ENCODE assay signal across 8 cellular contexts in genomic region chr17:41792835-41793748, GRCh38. TPM values are rescaled to one million over a fixed set of nuclear protein-coding genes. Genes with fewer than 3 reads are reported as not detected.
DNase-seq lines count a peak whose midpoint lies in the region; ATAC-seq and TF ChIP-seq lines count a peak whose summit lies in the region.

No MANE protein-coding gene starts in this region.

- no peaks in the 10 kb centered on the region for H3K27me3 Mint-ChIP-seq in stimulated activated naive CD8-positive, alpha-beta T cell treated with anti-CD3 and anti-CD28 coated beads, Interleukin-15, amount 100 ng/mL, for 72 hours
- no peaks in the 10 kb centered on the region for H3K27me3 Mint-ChIP-seq in chondrocyte (ENCODE audit: low read depth)

- peaks cover 19% of the 10 kb centered on the region for H3K4me1 Mint-ChIP-seq in stimulated activated naive CD8-positive, alpha-beta T cell treated with anti-CD3 and anti-CD28 coated beads, Interleukin-15, amount 100 ng/mL, for 72 hours
- peaks cover 21% of the 10 kb centered on the region for H3K4me1 Mint-ChIP-seq in chondrocyte (ENCODE audit: low read depth)

- H3K36me3 Mint-ChIP-seq in chondrocyte (ENCODE audit: low read depth): no peaks in the 10 kb centered on the region

- no peak overlapping the region for H3K4me3 Mint-ChIP-seq in stimulated activated naive CD8-positive, alpha-beta T cell treated with anti-CD3 and anti-CD28 coated beads, Interleukin-15, amount 100 ng/mL, for 72 hours
- H3K4me3 Mint-ChIP-seq in chondrocyte (ENCODE audit: unreplicated experiment): peak overlapping the region; percentile 33

- peak overlapping the region in 1 of 2 donors; percentile 43 for H3K27ac Mint-ChIP-seq in stimulated activated naive CD8-positive, alpha-beta T cell treated with anti-CD3 and anti-CD28 coated beads, Interleukin-15, amount 100 ng/mL, for 72 hours
- H3K27ac Mint-ChIP-seq in chondrocyte (ENCODE audit: unreplicated experiment): peak overlapping the region; percentile 77

- TF ChIP-seq CTCF in chondrocyte (IDR thresholded peaks at IDR 0.05): no peak

- H3K9me3 Mint-ChIP-seq in stimulated activated naive CD8-positive, alpha-beta T cell treated with anti-CD3 and anti-CD28 coated beads, Interleukin-15, amount 100 ng/mL, for 72 hours: no peaks in the 10 kb centered on the region
- no peaks in the 10 kb centered on the region for H3K9me3 Mint-ChIP-seq in chondrocyte (ENCODE audit: low read depth)

- peak; percentile 42 for ATAC-seq in stimulated activated naive CD8-positive, alpha-beta T cell treated with anti-CD3 and anti-CD28 coated beads, Interleukin-15, amount 100 ng/mL, for 72 hours
- no peak for ATAC-seq in stimulated activated naive CD8-positive, alpha-beta T cell treated with anti-CD3 and anti-CD28 coated beads, Interleukin-15, Interleukin-2, amounts not matched to agents 100 U/mL and 50 U/mL, for 24 hours
- no peak for ATAC-seq in GM21619 (IDR thresholded peaks at IDR 0.05; ENCODE audit: unreplicated experiment)
- no peak for ATAC-seq in GM21360 (IDR thresholded peaks at IDR 0.05; ENCODE audit: unreplicated experiment)

- DNase-seq in stimulated activated naive CD8-positive, alpha-beta T cell treated with anti-CD3 and anti-CD28 coated beads, Interleukin-15, amount 100 ng/mL, for 72 hours: no peak
- no peak for DNase-seq in stimulated activated naive CD8-positive, alpha-beta T cell treated with anti-CD3 and anti-CD28 coated beads, Interleukin-15, Interleukin-2, amounts not matched to agents 100 U/mL and 50 U/mL, for 24 hours
- no peak for DNase-seq in chondrocyte (ENCODE audit: low spot score)
- peak; percentile 64 to 71 for DNase-seq in lung microvascular endothelial cell (ENCODE audit: low read depth in 2 of 2)
- DNase-seq in GF-D8 (lab: John Stamatoyannopoulos, UW): no peak
- no peak for DNase-seq in foreskin melanocyte

RNA-seq across cellular contexts. Expression of gene JUP, which starts 6.6 kb away (rescaled TPM):
- 8.1 to 22.0 TPM (median 18.8 TPM) in 3 replicates for total RNA-seq in chondrocyte
- total RNA-seq in lung microvascular endothelial cell: 216 and 333 TPM in 2 replicates

RNA-seq across cellular contexts. Expression of gene P3H4, which starts 18.7 kb away (rescaled TPM):
- total RNA-seq in chondrocyte: 83.8 to 109 TPM (median 84.8 TPM) in 3 replicates
- 41.8 and 51.2 TPM in 2 replicates for total RNA-seq in lung microvascular endothelial cell

RNA-seq across cellular contexts. Expression of gene FKBP10, which starts 19.7 kb away (rescaled TPM):
- 557 to 584 TPM (median 567 TPM) in 3 replicates for total RNA-seq in chondrocyte
- 95.7 and 106 TPM in 2 replicates for total RNA-seq in lung microvascular endothelial cell

RNA-seq across cellular contexts. Expression of gene NT5C3B, which starts 42.9 kb away (rescaled TPM):
- total RNA-seq in chondrocyte: 39.8 to 52.4 TPM (median 47.8 TPM) in 3 replicates
- 64.7 and 74.5 TPM in 2 replicates for total RNA-seq in lung microvascular endothelial cell

RNA-seq across cellular contexts. Expression of gene KLHL10, which starts 44.5 kb away (rescaled TPM):
- total RNA-seq in chondrocyte (0.67 TPM in 1 of 3 replicates, not detected in the others), lung microvascular endothelial cell (not detected in 2 replicates)

Comparison
In these comparisons a context has a peak if more than half of its experiments do, and no peak if none do; other contexts are left out.
1. DNase-seq: peak in lung microvascular endothelial cell (2 of 2); none in stimulated activated naive CD8-positive, alpha-beta T cell treated with anti-CD3 and anti-CD28 coated beads, Interleukin-15, amount 100 ng/mL, for 72 hours (0 of 2), stimulated activated naive CD8-positive, alpha-beta T cell treated with anti-CD3 and anti-CD28 coated beads, Interleukin-15, Interleukin-2, amounts not matched to agents 100 U/mL and 50 U/mL, for 24 hours (single experiment), chondrocyte (single experiment), GF-D8 (single experiment) and foreskin melanocyte (single experiment).